ENCODE assay signal across 10 cellular contexts in the genomic region with DNA sequence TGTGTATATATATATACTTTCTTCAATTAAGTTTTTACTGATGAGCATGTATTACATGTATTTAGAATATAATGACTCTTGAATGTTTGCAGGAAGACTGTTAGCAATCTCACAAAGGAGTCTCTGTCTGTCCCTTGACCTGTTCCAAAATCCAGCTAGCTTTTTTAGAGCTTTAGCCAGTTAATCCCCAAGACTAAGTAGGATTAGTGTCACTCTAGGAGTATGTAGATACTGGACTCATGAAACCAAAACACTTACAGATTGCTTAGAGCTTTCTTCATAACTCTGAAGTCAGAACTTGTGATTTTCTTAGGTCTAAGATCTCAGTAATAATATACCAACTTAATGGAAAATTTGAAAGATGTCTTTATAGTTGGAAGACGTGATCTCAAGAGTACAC. TPM values are rescaled to one million over a fixed set of nuclear protein-coding genes. Genes with fewer than 3 reads are reported as not detected.
DNase-seq lines count a peak whose midpoint lies in the region; FAIRE-seq and TF ChIP-seq lines count a peak whose summit lies in the region.
"Had no signal": no experiment of that assay in that cellular context is flagged by ENCODE, and none has a peak within 500 bp of the region (broad histone marks: within the 10 kb centered on the region; RNA-seq: fewer than 3 reads in every experiment).

No MANE protein-coding gene starts in this region.

- no peaks in the 10 kb centered on the region for H3K9me3 Mint-ChIP-seq in astrocyte (ENCODE audit: unreplicated experiment)

- no peaks in the 10 kb centered on the region for H3K27me3 ChIP-seq in BE2C
- H3K27me3 ChIP-seq in HUES48 (ENCODE audit: control insufficient read depth, insufficient read depth, low read length), result no peaks in the 10 kb centered on the region
- H3K27me3 ChIP-seq in astrocyte (ENCODE audit: insufficient read depth, low read length), result no peaks in the 10 kb centered on the region

- H3K27me3 Mint-ChIP-seq in astrocyte (ENCODE audit: low read depth, unreplicated experiment), result no peaks in the 10 kb centered on the region

- H3K4me1 Mint-ChIP-seq in astrocyte (ENCODE audit: low read depth, unreplicated experiment), result peaks cover 22% of the 10 kb centered on the region

- H3K4me3 ChIP-seq in BE2C (ENCODE audit: low read depth, low read length) (peak overlapping the region; percentile 86; the same call in 1 of the 2 replicates), HUES48 (ENCODE audit: low read depth, low read length) (peak overlapping the region; percentile 99), astrocyte (ENCODE audit: insufficient read depth, low read depth, low read length) (peak overlapping the region; percentile 89), mesodermal cell (ENCODE audit: extremely low read depth, insufficient read depth, low read length, poor library complexity, severe bottlenecking) (peak overlapping the region; percentile 87)

- H3K4me1 ChIP-seq in BE2C (no peaks in the 10 kb centered on the region), HUES48 (ENCODE audit: control insufficient read depth, insufficient read depth, low read length) (peaks cover 15% of the 10 kb centered on the region; the same call in 1 of the 2 replicates), astrocyte (ENCODE audit: insufficient read depth, low read length) (peaks cover 16% of the 10 kb centered on the region), mesodermal cell (ENCODE audit: control insufficient read depth, insufficient read depth, low read length, poor library complexity, severe bottlenecking) (peaks cover 7% of the 10 kb centered on the region)

- H3K36me3 ChIP-seq in BE2C (no peaks in the 10 kb centered on the region), HUES48 (ENCODE audit: control insufficient read depth, insufficient read depth, low read length) (peaks cover 23% of the 10 kb centered on the region), astrocyte (ENCODE audit: insufficient read depth, low read length) (peaks cover 3% of the 10 kb centered on the region), mesodermal cell (ENCODE audit: control insufficient read depth, insufficient read depth, low read length) (peaks cover 31% of the 10 kb centered on the region)

- H3K27ac ChIP-seq in HUES48 (ENCODE audit: low read depth, low read length), result no peak overlapping the region
- peak overlapping the region; percentile 71 for H3K27ac ChIP-seq in astrocyte (ENCODE audit: low read depth, low read length)
- no peak overlapping the region for H3K27ac ChIP-seq in mesodermal cell (ENCODE audit: low read depth, low read length, severe bottlenecking)

- TF ChIP-seq CTCF in BE2C (IDR thresholded peaks at IDR 0.05; ENCODE audit: low read depth, low read length) (no peak), astrocyte (IDR thresholded peaks at IDR 0.05; ENCODE audit: insufficient read depth, low read depth, low read length) (no peak)

- peaks cover 66% of the 10 kb centered on the region for H3K79me2 ChIP-seq in astrocyte (ENCODE audit: insufficient read depth, low read length)

- no peak for DNase-seq in BE2C
- no peak for DNase-seq in astrocyte (ENCODE audit: low read depth)
- no peak for DNase-seq in stimulated activated CD4-positive, alpha-beta T cell treated with anti-CD3 and anti-CD28 coated beads, Interleukin-12 subunit alpha, Interleukin-12 subunit beta, amount 100 ng/mL, for 4 hours
- DNase-seq in SK-N-DZ (ENCODE audit: low spot score), result no peak
- no peak for DNase-seq in RCC 7860 (ENCODE audit: low spot score)
- no peak for DNase-seq in urothelium cell line (ENCODE audit: low spot score)
- DNase-seq: SIG-M5 had no signal

- H2AFZ ChIP-seq in astrocyte (ENCODE audit: low read depth, low read length), result no peak overlapping the region

- FAIRE-seq in astrocyte (lab: Jason Lieb, UNC), result peak; percentile 9
- FAIRE-seq in RCC 7860 (lab: Jason Lieb, UNC), result no peak
- FAIRE-seq in urothelium cell line (lab: Jason Lieb, UNC), result no peak
- FAIRE-seq: GM12892 had no signal

- H3K4me3 Mint-ChIP-seq in astrocyte (ENCODE audit: unreplicated experiment), result peak overlapping the region; percentile 90

- H3K9me3 ChIP-seq in BE2C (no peaks in the 10 kb centered on the region), HUES48 (ENCODE audit: control insufficient read depth, insufficient read depth, low read length) (no peaks in the 10 kb centered on the region), astrocyte (ENCODE audit: insufficient read depth, low read depth, low read length) (no peaks in the 10 kb centered on the region), mesodermal cell (ENCODE audit: control insufficient read depth, low read length) (no peaks in the 10 kb centered on the region)

- 90% methylated on average over 1 of the region's 1 CpG; no CpG with 5 or more reads in 1 of the 2 experiments for WGBS in mesodermal cell (ENCODE audit: insufficient coverage in 2 of 2), 2 experiments

- peaks cover under 1% of the 10 kb centered on the region for H3K36me3 Mint-ChIP-seq in astrocyte (ENCODE audit: low read depth, unreplicated experiment)

- peak overlapping the region; percentile 82 for H3K4me2 ChIP-seq in astrocyte (ENCODE audit: low read length)

- peak overlapping the region; percentile 8 for H3K27ac Mint-ChIP-seq in astrocyte (ENCODE audit: unreplicated experiment)

- H4K20me1 ChIP-seq in astrocyte (ENCODE audit: insufficient read depth, low read length), result peaks cover 49% of the 10 kb centered on the region

- H3K9ac ChIP-seq in HUES48 (ENCODE audit: low read depth, low read length) (no peak overlapping the region), astrocyte (ENCODE audit: low read length) (peak overlapping the region; percentile 17)

RNA-seq across cellular contexts. Expression of a gene that starts 2.2 kb away (rescaled TPM):
- 48.7 TPM for polyA plus RNA-seq in BE2C (2012; ENCODE audit: insufficient read depth, insufficient read length, low read depth)
- total RNA-seq in astrocyte, result 78.3 and 79.4 TPM in 2 replicates
- 88.2 TPM for polyA plus RNA-seq in mesodermal cell (2013, experiment 1 of 2)
- polyA plus RNA-seq in mesodermal cell (2013, experiment 2 of 2), result 98.0 TPM
- 47.9 TPM in 2 replicates for polyA plus RNA-seq in SK-N-DZ (2014; cell fraction: cytosol; rRNA removed)
- 123 and 153 TPM in 2 replicates for polyA plus RNA-seq in SK-N-DZ (2014; cell fraction: nucleus; rRNA removed)
